11 cellular contexts compared by ENCODE assay signal in genomic region chr2:47272905-47273758, GRCh38.
A peak's percentile ranks its signal among the peaks of the same experiment; 100 is the strongest.
DNase-seq lines count a peak whose midpoint lies in the region; ATAC-seq and TF ChIP-seq lines count a peak whose summit lies in the region.
"Had no signal": no experiment of that assay in that cellular context is flagged by ENCODE, and none has a peak within 500 bp of the region (broad histone marks: within the 10 kb centered on the region; RNA-seq: fewer than 3 reads in every experiment).

No MANE protein-coding gene starts in this region.

- no peak for TF ChIP-seq POLR2A in uterus (IDR thresholded peaks at IDR 0.05)
- TF ChIP-seq POLR2A in testis (IDR thresholded peaks at IDR 0.05), result no peak

- H3K9me3 ChIP-seq in colonic mucosa (no peaks in the 10 kb centered on the region), uterus (no peaks in the 10 kb centered on the region), testis (no peaks in the 10 kb centered on the region)
- H3K9me3 ChIP-seq: vagina had no signal

- no peaks in the 10 kb centered on the region for H3K36me3 Mint-ChIP-seq in naive B cell

- no peaks in the 10 kb centered on the region for H3K27me3 ChIP-seq in colonic mucosa
- H3K27me3 ChIP-seq in uterus, result no peaks in the 10 kb centered on the region
- H3K27me3 ChIP-seq in testis, result no peaks in the 10 kb centered on the region
- H3K27me3 ChIP-seq: vagina had no signal

- H3K36me3 ChIP-seq in colonic mucosa, result no peaks in the 10 kb centered on the region
- H3K36me3 ChIP-seq in uterus, result no peaks in the 10 kb centered on the region
- no peaks in the 10 kb centered on the region for H3K36me3 ChIP-seq in testis (ENCODE audit: low read depth, missing control alignments)
- H3K36me3 ChIP-seq: vagina had no signal

- H3K27me3 Mint-ChIP-seq in naive B cell, result peaks cover 0 to 5% (median 0%) of the 10 kb centered on the region in 3 donors

- no peak for TF ChIP-seq CTCF in colonic mucosa (IDR thresholded peaks at IDR 0.05)
- no peak for TF ChIP-seq CTCF in uterus (IDR thresholded peaks at IDR 0.05)
- TF ChIP-seq CTCF in testis (IDR thresholded peaks at IDR 0.05), result no peak

- DNase-seq in cardiac septum (ENCODE audit: low spot score) (peak; percentile 44), left cardiac atrium (no peak), colonic mucosa (no peak), naive B cell (no peak), uterus (peak in 1 of 2 donors; percentile 28), testis (no peak)
- no peak for DNase-seq in activated naive CD4-positive, alpha-beta T cell treated with Interleukin-2 at 50 U/mL for 16 hours
- DNase-seq: NCI-H1417 treated with DMSO at 0.1 percent for 48 hours had no signal

- H3K4me3 Mint-ChIP-seq in naive B cell, result peak overlapping the region; percentile 21 to 87 (median 68)

- no peak overlapping the region for H3K27ac Mint-ChIP-seq in naive B cell

- H3K9me3 Mint-ChIP-seq in naive B cell, result peaks cover 0 to 4% (median 0%) of the 10 kb centered on the region in 7 donors
- H3K9me3 Mint-ChIP-seq: effector memory CD8-positive, alpha-beta T cell had no signal

- intact Hi-C loops in cardiac septum (cut with DNase I) (loop anchor here (5.0 kb wide), 2 partner anchors 39 to 186 kb away; no protein-coding TSS in a partner anchor), left cardiac atrium (cut with DNase I) (no loop called here), colonic mucosa (cut with DNase I) (no loop called here), uterus (cut with DNase I; ENCODE audit: low total_unique reads) (no loop called here), testis (cut with DNase I; ENCODE audit: low total_unique reads) (no loop called here)

- H3K4me1 Mint-ChIP-seq in naive B cell, result peaks cover 21 to 27% (median 21%) of the 10 kb centered on the region in 3 donors

- H3K4me1 ChIP-seq in colonic mucosa (peaks cover 16% of the 10 kb centered on the region), uterus (no peaks in the 10 kb centered on the region), testis (peaks cover 35% of the 10 kb centered on the region)

- H3K4me3 ChIP-seq in colonic mucosa (peak overlapping the region; percentile 33), uterus (no peak overlapping the region), testis (peak overlapping the region in 1 of 2 donors; percentile 44)

- no peak for ATAC-seq in left cardiac atrium
- ATAC-seq in naive B cell (ENCODE audit: low read depth in 2 of 2), result no peak
- no peak for ATAC-seq in HG03457 (IDR thresholded peaks at IDR 0.05; ENCODE audit: unreplicated experiment)

- WGBS in testis, 2 donors, result 52 to 59% methylated on average over 16 to 18 of the region's 18 CpGs

- H3K9ac ChIP-seq in colonic mucosa (ENCODE audit: low read depth in 2 of 2, low read length in 2 of 2), result peak overlapping the region; percentile 59 to 78

- H3K27ac ChIP-seq in colonic mucosa (peak overlapping the region; percentile 80), uterus (peak overlapping the region; percentile 65 to 79), testis (peak overlapping the region in 1 of 2 donors; percentile 57)
